In genomic region chr11:65425971-65426838, GRCh38 we compare ENCODE assay signal across 8 cellular contexts. TPM values are rescaled to one million over a fixed set of nuclear protein-coding genes. Genes with fewer than 3 reads are reported as not detected.
DNase-seq lines count a peak whose midpoint lies in the region; ATAC-seq and TF ChIP-seq lines count a peak whose summit lies in the region.

No MANE protein-coding gene starts in this region.

- no peaks in the 10 kb centered on the region for H3K27me3 ChIP-seq in adrenal gland

- peak; percentile 38 to 40 for ATAC-seq in stimulated activated naive B cell treated with anti-CD40 and anti-IgM and Interleukin-4, amounts not matched to agents 10 μg/mL and 1 μg/mL and 100 μg/mL, for 72 hours (replicated peaks)
- ATAC-seq in esophagus mucosa (no peak), GM19324 (IDR thresholded peaks at IDR 0.05; ENCODE audit: low FRiP score, unreplicated experiment) (no peak)

- no peak for TF ChIP-seq POLR2A in adrenal gland (IDR thresholded peaks at IDR 0.05)

- intact Hi-C loops in activated naive CD4-positive, alpha-beta T cell treated with anti-CD3 and anti-CD28 coated beads for 36 hours (cut with micrococcal nuclease), result loop anchor here (1.0 kb wide), 3 partner anchors 13 to 71 kb away; no protein-coding TSS in a partner anchor
- intact Hi-C loops in adrenal gland (cut with DNase I), result no loop called here

- H3K4me3 ChIP-seq in adrenal gland, result peak overlapping the region; percentile 64 to 84 (median 82)

- peaks cover 0 to 39% of the 10 kb centered on the region in 2 donors for H3K36me3 ChIP-seq in adrenal gland (replicated peaks in 1 of 2)

- TF ChIP-seq CTCF in adrenal gland (IDR thresholded peaks at IDR 0.05), result no peak

- H3K4me1 Mint-ChIP-seq in activated naive CD4-positive, alpha-beta T cell treated with anti-CD3 and anti-CD28 coated beads for 36 hours (ENCODE audit: low read depth), result peaks cover 58% of the 10 kb centered on the region
- peaks cover 76 to 80% of the 10 kb centered on the region in 2 donors for H3K4me1 Mint-ChIP-seq in immature natural killer cell
- H3K4me1 Mint-ChIP-seq in stimulated activated naive B cell treated with anti-CD40 and anti-IgM and Interleukin-4, amounts not matched to agents 10 μg/mL and 1 μg/mL and 100 μg/mL, for 72 hours, result peaks cover 67 to 93% of the 10 kb centered on the region in 2 donors

- peak overlapping the region; percentile 91 to 100 (median 100) for H3K27ac ChIP-seq in adrenal gland

- H3K27ac Mint-ChIP-seq in activated naive CD4-positive, alpha-beta T cell treated with anti-CD3 and anti-CD28 coated beads for 36 hours, result peak overlapping the region; percentile 99
- H3K27ac Mint-ChIP-seq in immature natural killer cell, result peak overlapping the region; percentile 99 to 100 (median 99)
- peak overlapping the region; percentile 100 for H3K27ac Mint-ChIP-seq in stimulated activated naive B cell treated with anti-CD40 and anti-IgM and Interleukin-4, amounts not matched to agents 10 μg/mL and 1 μg/mL and 100 μg/mL, for 72 hours

- peaks cover 14% of the 10 kb centered on the region for H3K27me3 Mint-ChIP-seq in activated naive CD4-positive, alpha-beta T cell treated with anti-CD3 and anti-CD28 coated beads for 36 hours (ENCODE audit: low read depth)
- peaks cover 60 to 73% (median 70%) of the 10 kb centered on the region in 3 donors for H3K27me3 Mint-ChIP-seq in immature natural killer cell (ENCODE audit: low read depth in 3 of 3)
- H3K27me3 Mint-ChIP-seq in stimulated activated naive B cell treated with anti-CD40 and anti-IgM and Interleukin-4, amounts not matched to agents 10 μg/mL and 1 μg/mL and 100 μg/mL, for 72 hours, result peaks cover 7 to 18% of the 10 kb centered on the region in 2 donors

- no peaks in the 10 kb centered on the region for H3K9me3 Mint-ChIP-seq in activated naive CD4-positive, alpha-beta T cell treated with anti-CD3 and anti-CD28 coated beads for 36 hours
- H3K9me3 Mint-ChIP-seq in immature natural killer cell, result peaks cover 0 to 14% (median 2%) of the 10 kb centered on the region in 6 donors
- no peaks in the 10 kb centered on the region for H3K9me3 Mint-ChIP-seq in stimulated activated naive B cell treated with anti-CD40 and anti-IgM and Interleukin-4, amounts not matched to agents 10 μg/mL and 1 μg/mL and 100 μg/mL, for 72 hours

- peaks cover 11 to 52% of the 10 kb centered on the region in 2 donors for H3K4me1 ChIP-seq in adrenal gland (replicated peaks in 1 of 2)

- DNase-seq in activated naive CD4-positive, alpha-beta T cell treated with anti-CD3 and anti-CD28 coated beads for 36 hours, result no peak
- DNase-seq in activated naive CD4-positive, alpha-beta T cell (lab: John Stamatoyannopoulos, UW), result no peak
- DNase-seq in NCI-H460 (ENCODE audit: extremely low read depth, low read depth), result peak; percentile 67
- peak in 4 of 7 donors; percentile 28 to 54 (median 33) for DNase-seq in adrenal gland
- peak; percentile 69 to 80 (median 78) for DNase-seq in immature natural killer cell
- DNase-seq in stimulated activated naive B cell treated with anti-CD40 and anti-IgM and Interleukin-4, amounts not matched to agents 10 μg/mL and 1 μg/mL and 100 μg/mL, for 72 hours, result no peak

- CTCF ChIA-PET in activated naive CD4-positive, alpha-beta T cell treated with anti-CD3 and anti-CD28 coated beads for 36 hours (lab: Charles Lee), result interaction anchor here (16.8 kb wide), 1 partner anchor 78 kb away, joined by 359 read pairs; the partner anchor contains the start of gene MALAT1

- no peaks in the 10 kb centered on the region for H3K9me3 ChIP-seq in adrenal gland (replicated peaks in 1 of 3)

- peaks cover 80% of the 10 kb centered on the region for H3K36me3 Mint-ChIP-seq in activated naive CD4-positive, alpha-beta T cell treated with anti-CD3 and anti-CD28 coated beads for 36 hours (ENCODE audit: low read depth)
- H3K36me3 Mint-ChIP-seq in immature natural killer cell, result peaks cover 17 to 45% (median 40%) of the 10 kb centered on the region in 3 donors
- peaks cover 64 to 80% of the 10 kb centered on the region in 2 donors for H3K36me3 Mint-ChIP-seq in stimulated activated naive B cell treated with anti-CD40 and anti-IgM and Interleukin-4, amounts not matched to agents 10 μg/mL and 1 μg/mL and 100 μg/mL, for 72 hours

- 5 to 8% (median 6%) methylated on average over 9 of the region's 9 CpGs for WGBS in adrenal gland, 4 donors

- peak overlapping the region; percentile 100 for H3K4me3 Mint-ChIP-seq in activated naive CD4-positive, alpha-beta T cell treated with anti-CD3 and anti-CD28 coated beads for 36 hours
- peak overlapping the region; percentile 95 to 97 (median 97) for H3K4me3 Mint-ChIP-seq in immature natural killer cell
- H3K4me3 Mint-ChIP-seq in stimulated activated naive B cell treated with anti-CD40 and anti-IgM and Interleukin-4, amounts not matched to agents 10 μg/mL and 1 μg/mL and 100 μg/mL, for 72 hours, result peak overlapping the region; percentile 94 to 96

RNA-seq across cellular contexts. Expression of gene NEAT1, which starts 3.6 kb away (rescaled TPM):
- total RNA-seq in activated naive CD4-positive, alpha-beta T cell treated with anti-CD3 and anti-CD28 coated beads for 36 hours, result 100 to 1,000 TPM; 693 to 750 TPM
- total RNA-seq in NCI-H460 (2014; rRNA removed; shearing (Covaris generic)), result 50.1 and 58.2 TPM in 2 replicates
- 197 and 205 TPM in 2 replicates for polyA plus RNA-seq in NCI-H460 (2014; cell fraction: nucleus; rRNA removed)
- total RNA-seq in adrenal gland (1,000 to 10,000 TPM in 3 of 8 donors, 100 to 1,000 TPM in 4, 10 to 100 TPM in 1; 64.3 to 1,661 (median 335) TPM), esophagus mucosa (389 TPM)
- polyA plus RNA-seq in adrenal gland (1,000 to 10,000 TPM in 2 of 3 donors, 100 to 1,000 TPM in 1; 216 to 6,838 (median 2,645) TPM), immature natural killer cell (1 to 10 TPM in 2 of 3 donors, under 1 TPM in 1; 0.26 to 5.9 (median 1.4) TPM)

RNA-seq across cellular contexts. Expression of gene FRMD8, which starts 39.8 kb away (rescaled TPM):
- 10 to 100 TPM; 38.2 to 40.0 TPM for total RNA-seq in activated naive CD4-positive, alpha-beta T cell treated with anti-CD3 and anti-CD28 coated beads for 36 hours
- 14.4 and 15.1 TPM in 2 replicates for total RNA-seq in NCI-H460 (2014; rRNA removed; shearing (Covaris generic))
- polyA plus RNA-seq in NCI-H460 (2014; cell fraction: nucleus; rRNA removed), result 54.3 and 65.4 TPM in 2 replicates
- total RNA-seq in adrenal gland, result 10 to 100 TPM; 20.6 to 52.1 (median 39.6) TPM
- 10 to 100 TPM in 2 of 3 donors, 1 to 10 TPM in 1; 5.3 to 21.3 (median 20.4) TPM for polyA plus RNA-seq in adrenal gland
- 10 to 100 TPM; 62.8 to 73.5 (median 63.4) TPM for polyA plus RNA-seq in immature natural killer cell
- 37.1 TPM for total RNA-seq in esophagus mucosa

RNA-seq across cellular contexts. Expression of gene SLC25A45, which starts 43.8 kb away (rescaled TPM):
- total RNA-seq in activated naive CD4-positive, alpha-beta T cell treated with anti-CD3 and anti-CD28 coated beads for 36 hours, result 10 to 100 TPM; 10.4 to 12.1 TPM
- total RNA-seq in NCI-H460 (2014; rRNA removed; shearing (Covaris generic)), result 2.0 and 4.0 TPM in 2 replicates
- polyA plus RNA-seq in NCI-H460 (2014; cell fraction: nucleus; rRNA removed), result 7.0 and 7.5 TPM in 2 replicates
- 10 to 100 TPM in 1 of 8 donors, 1 to 10 TPM in 7; 1.1 to 12.7 (median 6.7) TPM for total RNA-seq in adrenal gland
- polyA plus RNA-seq in adrenal gland, result 10 to 100 TPM in 2 of 3 donors, 1 to 10 TPM in 1; 2.4 to 21.0 (median 14.7) TPM
- polyA plus RNA-seq in immature natural killer cell, result 10 to 100 TPM in 2 of 3 donors, 1 to 10 TPM in 1; 4.5 to 16.0 (median 10.3) TPM
- total RNA-seq in esophagus mucosa, result 3.4 TPM

Comparison
In these comparisons a context has a peak if more than half of its experiments do, and no peak if none do; other contexts are left out.
1. DNase-seq: peak in NCI-H460 (single experiment), adrenal gland (4 of 7) and immature natural killer cell (3 of 3); none in activated naive CD4-positive, alpha-beta T cell treated with anti-CD3 and anti-CD28 coated beads for 36 hours (single experiment), activated naive CD4-positive, alpha-beta T cell (0 of 4) and stimulated activated naive B cell treated with anti-CD40 and anti-IgM and Interleukin-4, amounts not matched to agents 10 μg/mL and 1 μg/mL and 100 μg/mL, for 72 hours (single experiment).
2. ATAC-seq: peak in stimulated activated naive B cell treated with anti-CD40 and anti-IgM and Interleukin-4, amounts not matched to agents 10 μg/mL and 1 μg/mL and 100 μg/mL, for 72 hours (2 of 2); none in esophagus mucosa (single experiment) and GM19324 (single experiment).
3. Peak in every context shown above with its lines, with median percentiles within 50 percentile points of each other: H3K27ac Mint-ChIP-seq and H3K4me3 Mint-ChIP-seq.